In genomic region chr6:36441307-36441894, GRCh38 we compare ENCODE assay signal across 8 cellular contexts. TPM values are rescaled to one million over a fixed set of nuclear protein-coding genes. Genes with fewer than 3 reads are reported as not detected.
DNase-seq lines count a peak whose midpoint lies in the region; ATAC-seq and TF ChIP-seq lines count a peak whose summit lies in the region.

No MANE protein-coding gene starts in this region.

- H3K36me3 ChIP-seq in prostate gland: no peaks in the 10 kb centered on the region

- intact Hi-C loops in left cardiac atrium (cut with DNase I): loop anchor here in 1 of 2 donors (5.0 kb wide), 1 partner anchor 151 kb away; the partner anchor contains the start of gene SRSF3
- intact Hi-C loops in prostate gland (cut with DNase I): loop anchor here (5.0 kb wide), 1 partner anchor 151 kb away; the partner anchor contains the start of gene SRSF3

- peaks cover 3% of the 10 kb centered on the region for H3K4me1 ChIP-seq in prostate gland (replicated peaks)

- CTCF ChIA-PET in T-cell (lab: Charles Lee): interaction anchor here in 1 of 2 donors (1.1 to 2.3 kb wide), 2 partner anchors 10 to 18 kb away, joined by 8 to 11 read pairs; no protein-coding TSS in a partner anchor

- H3K4me1 Mint-ChIP-seq in HFFc6 (ENCODE audit: low read depth) (peaks cover 53% of the 10 kb centered on the region), T-cell (peaks cover 39 to 47% (median 43%) of the 10 kb centered on the region in 3 donors)

- 37% methylated on average over 8 of the region's 8 CpGs for WGBS in prostate gland

- H3K4me3 ChIP-seq in prostate gland: no peak overlapping the region

- H3K9me3 ChIP-seq in prostate gland: no peaks in the 10 kb centered on the region

- ATAC-seq in T-cell (replicated peaks in 1 of 4) (peak; percentile 48 to 77 (median 58)), left cardiac atrium (peak; percentile 86 to 93)

- H3K27ac ChIP-seq in prostate gland: peak overlapping the region; percentile 97

- POLR2A ChIA-PET in T-cell (lab: Charles Lee): interaction anchor here in 1 of 2 donors (0.6 to 1.0 kb wide), 3 partner anchors 18 to 458 kb away, joined by 3 read pairs; no protein-coding TSS in a partner anchor

- H3K4me3 Mint-ChIP-seq in HFFc6 (peak overlapping the region; percentile 60), T-cell (peak overlapping the region; percentile 44 to 64 (median 53))

- in situ Hi-C loops in G401 (cut with HindIII; ENCODE audit: low sequenced_read_pairs): no loop called here

- H3K36me3 Mint-ChIP-seq in HFFc6 (ENCODE audit: low read depth): peaks cover 23% of the 10 kb centered on the region
- peaks cover 3% of the 10 kb centered on the region for H3K36me3 Mint-ChIP-seq in T-cell

- DNase-seq in G401 (ENCODE audit: low spot score): peak; percentile 88
- peak; percentile 99 for DNase-seq in HFFc6
- peak; percentile 65 for DNase-seq in NCI-H1417 treated with DMSO at 0.1 percent for 48 hours (lab: John Stamatoyannopoulos, UW)
- peak; percentile 41 to 85 (median 73) for DNase-seq in T-cell
- DNase-seq in amniotic stem cell (lab: John Stamatoyannopoulos, UW): peak; percentile 95
- DNase-seq in left cardiac atrium: peak; percentile 96
- DNase-seq in prostate gland (ENCODE audit: low spot score): peak; percentile 85
- DNase-seq in ureter (ENCODE audit: low spot score): peak; percentile 95

- TF ChIP-seq POLR2A in prostate gland (IDR thresholded peaks at IDR 0.05): peak; percentile 63

- H3K27ac Mint-ChIP-seq in HFFc6 (peak overlapping the region; percentile 93), T-cell (peak overlapping the region; percentile 89 to 93)

- no peaks in the 10 kb centered on the region for H3K9me3 Mint-ChIP-seq in HFFc6
- H3K9me3 Mint-ChIP-seq in T-cell: no peaks in the 10 kb centered on the region

- H3K27me3 Mint-ChIP-seq in HFFc6 (ENCODE audit: insufficient read depth) (peaks cover 2% of the 10 kb centered on the region; the same call in 1 of the 2 replicates), T-cell (no peaks in the 10 kb centered on the region)

- TF ChIP-seq CTCF in HFFc6 (IDR thresholded peaks at IDR 0.05) (no peak), prostate gland (IDR thresholded peaks at IDR 0.05) (no peak)

- H3K27me3 ChIP-seq in prostate gland (replicated peaks; ENCODE audit: insufficient read depth): no peaks in the 10 kb centered on the region

RNA-seq across cellular contexts. Expression of gene PXT1, which starts 1.3 kb away (rescaled TPM):
- total RNA-seq in G401 (2014; rRNA removed; shearing (Covaris generic)): not detected in 2 replicates
- under 1 TPM in 3 of 6 experiments, not detected in 3; 0.09 to 0.12 (median 0.09) TPM for total RNA-seq in HFFc6 (2021; fragmentation: NEBNext Ultra II Directional; extraction: Animal tissue kit (Norgen Biotek cat#: 25700))
- under 1 TPM in 4 of 5 donors, not detected in 1; 0.13 to 0.44 (median 0.25) TPM for total RNA-seq in T-cell
- under 1 TPM in 1 of 2 donors, not detected in 1; 0.26 TPM for total RNA-seq in left cardiac atrium
- 1 to 10 TPM in 1 of 2 donors, not detected in 1; 6.3 TPM for total RNA-seq in prostate gland
- not detected for total RNA-seq in ureter

RNA-seq across cellular contexts. Expression of gene KCTD20, which starts 1.4 kb away (rescaled TPM):
- 68.6 and 91.6 TPM in 2 replicates for total RNA-seq in G401 (2014; rRNA removed; shearing (Covaris generic))
- 10 to 100 TPM; 53.0 to 81.7 (median 65.4) TPM for total RNA-seq in HFFc6 (2021; fragmentation: NEBNext Ultra II Directional; extraction: Animal tissue kit (Norgen Biotek cat#: 25700))
- total RNA-seq in T-cell (10 to 100 TPM; 29.7 to 39.8 (median 33.3) TPM), left cardiac atrium (10 to 100 TPM; 26.7 to 33.7 TPM), prostate gland (10 to 100 TPM; 33.7 to 44.1 TPM), ureter (34.6 TPM)

RNA-seq across cellular contexts. Expression of gene ETV7, which starts 53.9 kb away (rescaled TPM):
- 1.7 and 2.7 TPM in 2 replicates for total RNA-seq in G401 (2014; rRNA removed; shearing (Covaris generic))
- under 1 TPM in 4 of 6 experiments, not detected in 2; 0.20 to 0.32 (median 0.24) TPM for total RNA-seq in HFFc6 (2021; fragmentation: NEBNext Ultra II Directional; extraction: Animal tissue kit (Norgen Biotek cat#: 25700))
- 1 to 10 TPM in 3 of 5 donors, under 1 TPM in 2; 0.44 to 3.3 (median 1.1) TPM for total RNA-seq in T-cell
- total RNA-seq in left cardiac atrium: under 1 TPM; 0.47 to 0.63 TPM
- total RNA-seq in prostate gland: 1 to 10 TPM in 1 of 2 donors, under 1 TPM in 1; 0.74 to 1.8 TPM
- 7.6 TPM for total RNA-seq in ureter
